1 cellular context compared by ENCODE assay signal in the genomic region with DNA sequence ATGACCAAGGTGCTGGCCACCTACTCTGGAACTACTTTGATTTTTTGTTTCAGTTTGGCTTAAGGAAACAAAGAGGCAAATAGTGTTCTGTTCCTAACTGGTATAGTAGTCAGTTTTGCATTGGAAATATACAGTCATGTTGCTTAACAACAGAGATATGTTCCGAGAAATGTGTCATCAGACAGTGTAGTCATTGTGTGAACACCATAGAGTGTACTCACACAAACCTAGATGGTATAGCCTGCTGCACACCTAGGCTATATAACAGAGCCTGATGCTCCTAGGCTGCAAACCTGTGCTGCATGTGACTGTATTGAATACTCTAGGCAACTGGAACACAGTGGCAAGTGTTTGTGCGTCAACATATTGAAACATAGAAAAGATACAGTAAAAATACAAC.
TF ChIP-seq lines count a peak whose summit lies in the region.

No MANE protein-coding gene starts in this region.

TF ChIP-seq in IMR-90, 13 proteins besides CTCF, POLR2A, EP300 and RAD21 (continued from another document):
- TF ChIP-seq SMC3 (IDR thresholded peaks at IDR 0.05; ENCODE audit: low read depth, low read length), result no peak
- TF ChIP-seq, protein P1, sequence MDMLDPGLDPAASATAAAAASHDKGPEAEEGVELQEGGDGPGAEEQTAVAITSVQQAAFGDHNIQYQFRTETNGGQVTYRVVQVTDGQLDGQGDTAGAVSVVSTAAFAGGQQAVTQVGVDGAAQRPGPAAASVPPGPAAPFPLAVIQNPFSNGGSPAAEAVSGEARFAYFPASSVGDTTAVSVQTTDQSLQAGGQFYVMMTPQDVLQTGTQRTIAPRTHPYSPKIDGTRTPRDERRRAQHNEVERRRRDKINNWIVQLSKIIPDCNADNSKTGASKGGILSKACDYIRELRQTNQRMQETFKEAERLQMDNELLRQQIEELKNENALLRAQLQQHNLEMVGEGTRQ (IDR thresholded peaks at IDR 0.05; ENCODE audit: low read depth, low read length), result no peak
- TF ChIP-seq FOS (IDR thresholded peaks at IDR 0.05; ENCODE audit: low read depth, low read length), result no peak
- TF ChIP-seq ELK1 (IDR thresholded peaks at IDR 0.05; ENCODE audit: borderline replicate concordance, low read depth, low read length), result no peak
